23 cellular contexts compared by ENCODE assay signal in the genomic region with DNA sequence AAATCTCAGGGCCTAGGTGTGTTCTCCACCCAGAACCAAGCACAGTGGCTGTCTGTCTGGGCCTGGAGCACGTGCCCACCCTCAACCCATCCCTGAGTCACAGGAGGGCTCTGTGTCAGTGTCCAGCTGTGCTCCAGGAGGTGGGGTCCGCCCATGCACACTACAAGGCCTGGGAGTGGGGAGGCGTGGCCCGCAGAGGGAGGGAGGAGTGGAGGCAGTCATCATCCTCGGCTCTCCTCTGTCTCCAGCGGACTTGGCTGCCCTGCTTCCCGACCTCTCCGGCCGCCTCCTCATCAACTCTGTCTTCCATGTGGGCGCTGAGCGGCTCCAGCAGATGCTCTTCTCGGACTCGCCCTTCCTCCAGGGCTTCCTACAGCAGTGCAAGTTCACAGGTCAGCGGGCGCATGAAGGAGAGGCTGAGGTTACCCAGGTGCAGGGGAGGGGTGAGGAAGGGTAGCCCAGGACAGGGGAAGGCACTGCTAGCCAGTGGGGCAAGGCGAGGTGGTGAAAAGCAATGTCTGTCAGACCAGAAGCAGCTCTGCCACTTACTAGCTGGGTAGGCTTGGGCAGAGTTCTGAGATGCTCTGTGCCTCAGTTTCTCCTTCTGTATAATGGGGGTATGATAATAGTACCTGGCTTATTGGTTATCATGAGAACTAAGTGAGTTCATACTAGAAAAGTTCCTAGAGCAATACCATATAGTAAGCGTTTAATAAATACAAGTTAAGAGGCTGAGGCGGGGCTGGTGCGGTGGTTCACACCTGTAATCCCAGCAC. TPM values are rescaled to one million over a fixed set of nuclear protein-coding genes. Genes with fewer than 3 reads are reported as not detected.
A peak's percentile ranks its signal among the peaks of the same experiment; 100 is the strongest.
DNase-seq lines count a peak whose midpoint lies in the region; FAIRE-seq and TF ChIP-seq lines count a peak whose summit lies in the region.
"Had no signal": no experiment of that assay in that cellular context is flagged by ENCODE, and none has a peak within 500 bp of the region (broad histone marks: within the 10 kb centered on the region; RNA-seq: fewer than 3 reads in every experiment).

No MANE protein-coding gene starts in this region.

- H4K20me1 ChIP-seq in GM23248 (ENCODE audit: insufficient read depth) = no peaks in the 10 kb centered on the region
- peaks cover 5 to 24% of the 10 kb centered on the region in 2 experiments for H4K20me1 ChIP-seq in H1 (replicated peaks in 1 of 2; ENCODE audit: control insufficient read depth in 1 of 2, insufficient read depth in 2 of 2, low read length in 2 of 2)

- DNase-seq in NCI-H2227 (lab: John Stamatoyannopoulos, UW; ENCODE audit: unreplicated experiment) = peak; percentile 82
- DNase-seq in NCI-H2227 treated with DMSO at 0.1 percent for 48 hours (lab: John Stamatoyannopoulos, UW) = no peak
- peak; percentile 52 for DNase-seq in GM23248
- DNase-seq in H1 (ENCODE audit: low read depth in 1 of 2, low spot score in 2 of 2) = no peak
- DNase-seq in progenitor cell of endocrine pancreas (ENCODE audit: low spot score, unreplicated experiment) = no peak
- no peak for DNase-seq in COR-L47 (lab: John Stamatoyannopoulos, UW)
- no peak for DNase-seq in retina
- no peak for DNase-seq in NCI-H2081 (lab: John Stamatoyannopoulos, UW)
- DNase-seq: activated CD4-positive, alpha-beta T cell treated with anti-CD3 and anti-CD28 coated beads for 1 hour; activated naive CD4-positive, alpha-beta T cell treated with Interleukin-2 at 50 U/mL for 16 hours; dermis blood vessel endothelial cell; erythroblast; glutamatergic neuron; immature natural killer cell; MV-4-11; naive B cell; NCI-H2081 treated with DMSO at 0.1 percent for 48 hours; NCI-H524 treated with DMSO at 0.1 percent for 48 hours; SHP77 treated with DMSO at 0.1 percent for 48 hours; stimulated activated naive CD4-positive, alpha-beta T cell had no signal

- H3K27ac ChIP-seq in GM23248 = no peak overlapping the region
- H3K27ac ChIP-seq in H1 (ENCODE audit: low read depth, low read length) = no peak overlapping the region
- H3K27ac ChIP-seq: 22Rv1, psoas muscle had no signal

- H3K23ac ChIP-seq in H1 (ENCODE audit: insufficient read length) = no peak overlapping the region

- H4K5ac ChIP-seq in H1 (ENCODE audit: insufficient read length, low read depth, low read length) = no peak overlapping the region

- TF ChIP-seq POLR2A in H1 (IDR thresholded peaks at IDR 0.05; ENCODE audit: control extremely low read depth in 1 of 2, low read depth in 2 of 2, low read length in 2 of 2) = no peak

- H3K18ac ChIP-seq in H1 (ENCODE audit: extremely low read depth, low read length) = no peak overlapping the region

- H2BK20ac ChIP-seq in H1 (ENCODE audit: low read length) = no peak overlapping the region

- no peaks in the 10 kb centered on the region for H3K4me1 Mint-ChIP-seq in progenitor cell of endocrine pancreas (ENCODE audit: low read depth)

- peaks cover 34% of the 10 kb centered on the region for H3K36me3 Mint-ChIP-seq in progenitor cell of endocrine pancreas (ENCODE audit: insufficient read depth)

- CTCF ChIA-PET in H1 (lab: Charles Lee; ENCODE audit: partially characterized antibody) = interaction anchor here (1.0 to 12.2 kb wide), 3 partner anchors 41 to 174 kb away, joined by 3 to 174 read pairs (median 3); no protein-coding TSS in a partner anchor

- H3K4me3 ChIP-seq in GM23248 (no peak overlapping the region), H1 (ENCODE audit: extremely low read depth in 1 of 4, insufficient read depth in 2 of 4, low read depth in 3 of 4, low read length in 4 of 4) (no peak overlapping the region)
- H3K4me3 ChIP-seq: psoas muscle, tibial nerve had no signal

- POLR2A ChIA-PET in H1 (lab: Charles Lee; ENCODE audit: partially characterized antibody) = interaction anchor here (1.2 to 24.8 kb wide), 6 partner anchors 4 to 43 kb away, joined by 3 to 366 read pairs (median 8); a partner anchor contains a TSS

- H3K9me3 ChIP-seq in GM23248 (ENCODE audit: low read depth) (no peaks in the 10 kb centered on the region), H1 (ENCODE audit: insufficient read depth in 2 of 2, low read depth in 1 of 2, low read length in 1 of 2) (no peaks in the 10 kb centered on the region)
- H3K9me3 ChIP-seq: psoas muscle, tibial nerve had no signal

- no peak for TF ChIP-seq EP300 in H1 (IDR thresholded peaks at IDR 0.05; ENCODE audit: borderline replicate concordance in 1 of 2, low read depth in 2 of 2, low read length in 2 of 2)

- no peak overlapping the region for H2BK15ac ChIP-seq in H1 (ENCODE audit: low read length)

- no peaks in the 10 kb centered on the region for H3K23me2 ChIP-seq in H1 (ENCODE audit: low read depth, low read length)

- no peaks in the 10 kb centered on the region for H3K27me3 ChIP-seq in GM23248 (replicated peaks; ENCODE audit: insufficient read depth)
- no peaks in the 10 kb centered on the region; a peak in 1 of 7 replicates for H3K27me3 ChIP-seq in H1 (replicated peaks in 1 of 4; ENCODE audit: control insufficient read depth in 3 of 4, extremely low read depth in 1 of 4, insufficient read depth in 3 of 4, low read length in 3 of 4)
- H3K27me3 ChIP-seq: tibial nerve had no signal

- H3K9ac ChIP-seq in GM23248 (no peak overlapping the region), H1 (replicated peaks in 1 of 4; ENCODE audit: extremely low read depth in 1 of 4, low read depth in 3 of 4, low read length in 3 of 4) (no peak overlapping the region)

- no peaks in the 10 kb centered on the region for H3K4me1 ChIP-seq in GM23248 (ENCODE audit: insufficient read depth)
- no peaks in the 10 kb centered on the region for H3K4me1 ChIP-seq in H1 (replicated peaks in 1 of 4; ENCODE audit: control insufficient read depth in 3 of 4, insufficient read depth in 4 of 4, low read length in 3 of 4)

- H2BK12ac ChIP-seq in H1 (ENCODE audit: low read depth, low read length) = no peak overlapping the region

- H3K4me2 ChIP-seq in GM23248 (ENCODE audit: unreplicated experiment) = no peak overlapping the region
- H3K4me2 ChIP-seq in H1 (ENCODE audit: insufficient read depth in 1 of 2, low read depth in 2 of 2, low read length in 2 of 2) = no peak overlapping the region

- H4K8ac ChIP-seq in H1 (ENCODE audit: extremely low read depth, insufficient read depth, low read length) = 0 out of 2 replicates have a peak overlapping the region, but pooled peaks have one; percentile 12

- 84 to 86% methylated on average over 16 to 19 of the region's 19 CpGs for WGBS in GM23248 (ENCODE audit: low coverage in 1 of 2, low lambda C conversion rate in 2 of 2, missing lambda C conversion rate in 2 of 2), 2 experiments
- 88% methylated on average over 17 of the region's 19 CpGs; no CpG with 5 or more reads in 1 of the 2 experiments for WGBS in H1 (ENCODE audit: extremely low coverage in 1 of 2, insufficient coverage in 1 of 2, insufficient read length in 1 of 2, insufficient replicate concordance in 2 of 2, low coverage in 1 of 2, low lambda C conversion rate in 2 of 2, missing lambda C conversion rate in 1 of 2), 2 experiments

- no peak overlapping the region for H4K91ac ChIP-seq in H1 (replicated peaks; ENCODE audit: insufficient read length, low read length)

- in situ Hi-C loops in GM23248 (cut with MboI) = no loop called here

- H3K79me2 ChIP-seq in GM23248 (ENCODE audit: insufficient read depth) (no peaks in the 10 kb centered on the region), H1 (ENCODE audit: control insufficient read depth in 1 of 2, insufficient read depth in 2 of 2, low read length in 2 of 2) (no peaks in the 10 kb centered on the region)

- no peak overlapping the region for H3K56ac ChIP-seq in H1 (replicated peaks; ENCODE audit: insufficient read length, low read depth, low read length)

- no peaks in the 10 kb centered on the region for H3F3A ChIP-seq in GM23248 (ENCODE audit: insufficient read depth)

- no peaks in the 10 kb centered on the region for H3K27me3 Mint-ChIP-seq in progenitor cell of endocrine pancreas
- H3K27me3 Mint-ChIP-seq: naive B cell had no signal

- H2BK120ac ChIP-seq in H1 (replicated peaks; ENCODE audit: low read depth, low read length) = no peak overlapping the region

- H2AFZ ChIP-seq in GM23248 (no peak overlapping the region), H1 (ENCODE audit: low read length) (no peak overlapping the region)

- H3K4me3 Mint-ChIP-seq in progenitor cell of endocrine pancreas (ENCODE audit: low read depth) = no peak overlapping the region
- H3K4me3 Mint-ChIP-seq: naive B cell had no signal

- no peak overlapping the region for H2AK5ac ChIP-seq in H1 (ENCODE audit: low read depth, low read length)

- H3K14ac ChIP-seq in H1 (ENCODE audit: insufficient read length) = no peak overlapping the region

- no peaks in the 10 kb centered on the region for H3K9me3 Mint-ChIP-seq in progenitor cell of endocrine pancreas (ENCODE audit: low read depth)
- H3K9me3 Mint-ChIP-seq: immature natural killer cell, naive B cell had no signal

- no peak for FAIRE-seq in H1 (lab: Jason Lieb, UNC)

- TF ChIP-seq CTCF in H1 (IDR thresholded peaks at IDR 0.05; ENCODE audit: control extremely low read depth in 1 of 3, insufficient read depth in 1 of 3, low read depth in 1 of 3, low read length in 3 of 3) (no peak), progenitor cell of endocrine pancreas (IDR thresholded peaks at IDR 0.05; ENCODE audit: unreplicated experiment) (no peak)

- no peaks in the 10 kb centered on the region; the same call in 1 of the 2 replicates for H3K79me1 ChIP-seq in H1 (ENCODE audit: low read depth, low read length)

- H2BK5ac ChIP-seq in H1 (ENCODE audit: low read depth, low read length) = no peak overlapping the region

- H3K36me3 ChIP-seq in GM23248 (ENCODE audit: low read depth) (no peaks in the 10 kb centered on the region; the same call in 1 of the 2 replicates), H1 (ENCODE audit: control insufficient read depth in 2 of 4, insufficient read depth in 4 of 4, low read length in 3 of 4) (peaks cover 45 to 80% (median 70%) of the 10 kb centered on the region in 4 experiments)

- H3K27ac Mint-ChIP-seq in progenitor cell of endocrine pancreas = peak overlapping the region; percentile 71

- H3K9me2 ChIP-seq in GM23248 (ENCODE audit: insufficient read depth) = no peaks in the 10 kb centered on the region

- H3K4ac ChIP-seq in H1 (replicated peaks; ENCODE audit: insufficient read length, low read depth, low read length) = no peak overlapping the region

- no peak for TF ChIP-seq RAD21 in H1 (IDR thresholded peaks at IDR 0.05 in 1 of 2, conservative IDR thresholded peaks at IDR 0.05 in 1 of 2; ENCODE audit: low read depth in 2 of 2, low read length in 2 of 2)

RNA-seq across cellular contexts. Expression of a gene that starts 14.5 kb away (rescaled TPM):
- total RNA-seq in GM23248 (2014; rRNA removed; shearing (Covaris generic)) = 1.7 and 2.0 TPM in 2 replicates
- polyA plus RNA-seq in GM23248 (2016; fragmentation: Nextera tagmentation; extraction: Ambion mirVana) (1.5 and 1.8 TPM in 2 replicates), H1 (2011; rRNA removed) (3.1 and 4.1 TPM in 2 replicates)
- total RNA-seq in H1 (2021; fragmentation: NEBNext Ultra II Directional; extraction: Animal tissue kit (Norgen Biotek cat#: 25700)) = 3.3 and 3.5 TPM in 2 replicates
- polyA plus RNA-seq in H1 (2011; cell fraction: cytosol; rRNA removed) = 3.9 TPM
- polyA plus RNA-seq in H1 (2011; cell fraction: nucleus; rRNA removed) = 8.6 TPM
- polyA plus RNA-seq in H1 (2012, experiment 1 of 2) = 2.8 to 4.5 TPM (median 3.7 TPM) in 4 replicates
- polyA plus RNA-seq in H1 (2012, experiment 2 of 2) = 2.3 TPM
- 1.9 TPM for polyA plus RNA-seq in H1 (2013, experiment 1 of 2)
- polyA plus RNA-seq in H1 (2013, experiment 2 of 2) = 1.7 TPM
- polyA minus RNA-seq in H1 (2011; rRNA and poly(A)+ RNA removed) = 1.5 and 4.7 TPM in 2 replicates
- polyA minus RNA-seq in H1 (2011; cell fraction: cytosol; rRNA and poly(A)+ RNA removed) = 3.4 TPM
- polyA minus RNA-seq in H1 (2011; cell fraction: nucleus; rRNA and poly(A)+ RNA removed) = 3.0 TPM
- total RNA-seq in progenitor cell of endocrine pancreas = 1.7 and 1.8 TPM in 2 replicates

RNA-seq across cellular contexts. Expression of a gene that starts 15.6 kb away (rescaled TPM):
- total RNA-seq in GM23248 (2014; rRNA removed; shearing (Covaris generic)) = 17.3 and 20.5 TPM in 2 replicates
- polyA plus RNA-seq in GM23248 (2016; fragmentation: Nextera tagmentation; extraction: Ambion mirVana) (31.7 and 33.8 TPM in 2 replicates), H1 (2011; rRNA removed) (113 and 176 TPM in 2 replicates)
- total RNA-seq in H1 (2021; fragmentation: NEBNext Ultra II Directional; extraction: Animal tissue kit (Norgen Biotek cat#: 25700)) = 152 and 154 TPM in 2 replicates
- polyA plus RNA-seq in H1 (2011; cell fraction: cytosol; rRNA removed) = 103 TPM
- polyA plus RNA-seq in H1 (2011; cell fraction: nucleus; rRNA removed) = 333 TPM
- polyA plus RNA-seq in H1 (2012, experiment 1 of 2) = 101 to 139 TPM (median 129 TPM) in 4 replicates
- 109 TPM for polyA plus RNA-seq in H1 (2012, experiment 2 of 2)
- polyA plus RNA-seq in H1 (2013, experiment 1 of 2) = 139 TPM
- polyA plus RNA-seq in H1 (2013, experiment 2 of 2) = 137 TPM
- polyA minus RNA-seq in H1 (2011; rRNA and poly(A)+ RNA removed) = 113 and 127 TPM in 2 replicates
- polyA minus RNA-seq in H1 (2011; cell fraction: cytosol; rRNA and poly(A)+ RNA removed) = 87.8 TPM
- polyA minus RNA-seq in H1 (2011; cell fraction: nucleus; rRNA and poly(A)+ RNA removed) = 91.4 TPM
- 111 and 118 TPM in 2 replicates for total RNA-seq in progenitor cell of endocrine pancreas

RNA-seq across cellular contexts. Expression of a gene that starts 25.8 kb away (rescaled TPM):
- total RNA-seq in GM23248 (2014; rRNA removed; shearing (Covaris generic)) = not detected in 2 replicates
- polyA plus RNA-seq in GM23248 (2016; fragmentation: Nextera tagmentation; extraction: Ambion mirVana) (not detected in 2 replicates), H1 (2011; rRNA removed) (33.7 and 49.9 TPM in 2 replicates)
- total RNA-seq in H1 (2021; fragmentation: NEBNext Ultra II Directional; extraction: Animal tissue kit (Norgen Biotek cat#: 25700)) = 12.3 and 14.7 TPM in 2 replicates
- 32.0 TPM for polyA plus RNA-seq in H1 (2011; cell fraction: cytosol; rRNA removed)
- polyA plus RNA-seq in H1 (2011; cell fraction: nucleus; rRNA removed) = 86.2 TPM
- polyA plus RNA-seq in H1 (2012, experiment 1 of 2) = 8.3 to 24.9 TPM (median 19.7 TPM) in 4 replicates
- 19.5 TPM for polyA plus RNA-seq in H1 (2012, experiment 2 of 2)
- polyA plus RNA-seq in H1 (2013, experiment 1 of 2) = 14.3 TPM
- 13.3 TPM for polyA plus RNA-seq in H1 (2013, experiment 2 of 2)
- 6.3 and 7.6 TPM in 2 replicates for polyA minus RNA-seq in H1 (2011; rRNA and poly(A)+ RNA removed)
- 16.4 TPM for polyA minus RNA-seq in H1 (2011; cell fraction: cytosol; rRNA and poly(A)+ RNA removed)
- polyA minus RNA-seq in H1 (2011; cell fraction: nucleus; rRNA and poly(A)+ RNA removed) = 19.0 TPM
- total RNA-seq in progenitor cell of endocrine pancreas = 70.5 and 71.5 TPM in 2 replicates
- polyA plus RNA-seq: immature natural killer cell had no signal

RNA-seq across cellular contexts. Expression of a gene that starts 51.7 kb away (rescaled TPM):
- 1.8 and 3.8 TPM in 2 replicates for total RNA-seq in GM23248 (2014; rRNA removed; shearing (Covaris generic))
- polyA plus RNA-seq in GM23248 (2016; fragmentation: Nextera tagmentation; extraction: Ambion mirVana) (0.63 and 1.0 TPM in 2 replicates), H1 (2011; rRNA removed) (1.9 and 2.5 TPM in 2 replicates)
- 6.0 and 7.2 TPM in 2 replicates for total RNA-seq in H1 (2021; fragmentation: NEBNext Ultra II Directional; extraction: Animal tissue kit (Norgen Biotek cat#: 25700))
- 2.6 TPM for polyA plus RNA-seq in H1 (2011; cell fraction: cytosol; rRNA removed)
- polyA plus RNA-seq in H1 (2011; cell fraction: nucleus; rRNA removed) = 3.6 TPM
- polyA plus RNA-seq in H1 (2012, experiment 1 of 2) = 2.9 to 3.2 TPM (median 3.1 TPM) in 4 replicates
- polyA plus RNA-seq in H1 (2012, experiment 2 of 2) = 1.9 TPM
- 2.8 TPM for polyA plus RNA-seq in H1 (2013, experiment 1 of 2)
- 2.8 TPM for polyA plus RNA-seq in H1 (2013, experiment 2 of 2)
- 17.4 and 19.9 TPM in 2 replicates for polyA minus RNA-seq in H1 (2011; rRNA and poly(A)+ RNA removed)
- 5.2 TPM for polyA minus RNA-seq in H1 (2011; cell fraction: cytosol; rRNA and poly(A)+ RNA removed)
- polyA minus RNA-seq in H1 (2011; cell fraction: nucleus; rRNA and poly(A)+ RNA removed) = 16.5 TPM
- 14.4 TPM in 2 replicates for total RNA-seq in progenitor cell of endocrine pancreas

Comparison
In these comparisons a context has a peak if more than half of its experiments do, and no peak if none do; other contexts are left out.
1. DNase-seq: peak in NCI-H2227 (single experiment) and GM23248 (single experiment); none in NCI-H2227 treated with DMSO at 0.1 percent for 48 hours (single experiment), H1 (0 of 2), progenitor cell of endocrine pancreas (single experiment), COR-L47 (single experiment), retina (single experiment) and NCI-H2081 (0 of 2).
2. RNA of a gene that starts 25.8 kb away (total RNA-seq): 70.5 to 71.5 TPM in progenitor cell of endocrine pancreas and 12.3 to 14.7 TPM in H1; not detected in GM23248; every median in the first group is over 10 times any median in the second.